Comparison of ENCODE assay signal across 8 cellular contexts in the genomic region with DNA sequence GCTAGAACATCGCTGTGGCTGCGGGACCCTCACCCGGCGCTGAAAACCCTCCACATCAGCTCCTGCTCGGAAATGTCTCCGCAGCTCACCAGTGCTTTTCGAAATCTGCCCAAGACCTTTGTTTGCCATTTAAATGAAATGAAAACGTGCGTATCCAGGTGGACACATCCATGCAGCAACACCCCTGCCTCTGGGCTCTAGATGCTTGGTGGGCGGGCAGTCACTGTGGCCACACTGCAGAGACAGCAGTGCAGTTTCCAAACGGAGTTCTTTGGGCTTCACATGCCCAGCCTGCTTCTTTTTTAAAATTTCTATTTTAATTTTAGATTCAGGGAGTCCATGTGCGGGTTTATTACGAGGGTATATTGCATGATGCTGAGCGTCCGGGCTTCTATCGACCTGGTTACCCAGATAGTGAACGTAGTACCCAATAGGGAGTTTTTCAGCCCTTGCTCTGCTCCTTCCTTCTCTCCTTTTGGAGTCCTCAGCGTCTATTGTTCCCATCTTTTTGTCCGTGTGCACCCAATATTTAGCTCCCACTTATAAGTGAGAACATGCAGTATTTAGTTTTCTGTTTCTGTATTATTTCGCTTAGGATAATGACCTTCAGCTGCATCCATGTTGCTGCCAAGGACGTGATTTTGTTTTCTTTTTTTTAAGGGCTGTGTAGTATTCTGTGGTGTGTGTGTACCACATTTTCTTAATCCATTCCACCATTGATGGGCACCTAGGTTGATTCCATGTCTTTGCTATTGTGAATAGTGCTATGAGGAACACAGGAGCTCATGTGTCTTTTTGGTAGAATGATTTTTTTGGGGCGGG.
DNase-seq lines count a peak whose midpoint lies in the region; ATAC-seq and TF ChIP-seq lines count a peak whose summit lies in the region.

No MANE protein-coding gene starts in this region.

- ATAC-seq in HG03095 (IDR thresholded peaks at IDR 0.05; ENCODE audit: unreplicated experiment) (no peak), GM18907 (IDR thresholded peaks at IDR 0.05; ENCODE audit: unreplicated experiment) (no peak)

- TF ChIP-seq CTCF in choroid plexus epithelial cell (conservative IDR thresholded peaks at IDR 0.05; ENCODE audit: low read depth, low read length): no peak

- H3K36me3 ChIP-seq in ACC112 (ENCODE audit: insufficient read depth, low read length): no peaks in the 10 kb centered on the region
- H3K36me3 ChIP-seq in muscle layer of duodenum (ENCODE audit: control insufficient read depth in 1 of 2, insufficient read depth in 2 of 2, low read length in 2 of 2): no peaks in the 10 kb centered on the region

- DNase-seq in NCI-H146 (lab: John Stamatoyannopoulos, UW): peak; percentile 69
- no peak for DNase-seq in choroid plexus epithelial cell (ENCODE audit: low read depth)
- no peak for DNase-seq in T1000 (lab: John Stamatoyannopoulos, UW)
- no peak for DNase-seq in stimulated activated CD4-positive, alpha-beta T cell treated with anti-CD3 and anti-CD28 coated beads, Interleukin-12 subunit alpha, Interleukin-12 subunit beta, amount 100 ng/mL, for 4 hours

- H3K27me3 ChIP-seq in ACC112 (ENCODE audit: insufficient read depth, low read length): peaks cover 84% of the 10 kb centered on the region
- peaks cover 61% of the 10 kb centered on the region for H3K27me3 ChIP-seq in muscle layer of duodenum (ENCODE audit: low read depth, low read length)

- H3K79me2 ChIP-seq in ACC112 (ENCODE audit: control insufficient read depth, insufficient read depth, low read length, unreplicated experiment): no peaks in the 10 kb centered on the region

- H3K4me3 ChIP-seq in ACC112 (ENCODE audit: low read depth, low read length) (peak overlapping the region; percentile 76), choroid plexus epithelial cell (ENCODE audit: low read depth, low read length) (peak overlapping the region; percentile 66), muscle layer of duodenum (ENCODE audit: low read depth in 1 of 2, low read length in 2 of 2) (peak overlapping the region; percentile 71 to 83)

- H3K4me1 ChIP-seq in ACC112 (ENCODE audit: control insufficient read depth, insufficient read depth, low read length, unreplicated experiment): no peaks in the 10 kb centered on the region
- peaks cover 3 to 45% of the 10 kb centered on the region in 2 donors for H3K4me1 ChIP-seq in muscle layer of duodenum (ENCODE audit: control insufficient read depth in 1 of 2, insufficient read depth in 2 of 2, low read length in 2 of 2)

- H3K27ac ChIP-seq in ACC112 (ENCODE audit: low read depth, low read length): no peak overlapping the region
- peak overlapping the region; percentile 51 for H3K27ac ChIP-seq in muscle layer of duodenum (ENCODE audit: low read length)

- no peaks in the 10 kb centered on the region for H3K9me3 ChIP-seq in muscle layer of duodenum (ENCODE audit: control insufficient read depth in 1 of 2, low read length in 2 of 2)

- peak overlapping the region; percentile 29 for H2AFZ ChIP-seq in ACC112 (ENCODE audit: low read length, unreplicated experiment)
